In genomic region chr12:68279227-68280054, GRCh38 we compare ENCODE assay signal across 23 cellular contexts. TPM values are rescaled to one million over a fixed set of nuclear protein-coding genes. Genes with fewer than 3 reads are reported as not detected.
DNase-seq lines count a peak whose midpoint lies in the region; ATAC-seq and TF ChIP-seq lines count a peak whose summit lies in the region.
"Had no signal": no experiment of that assay in that cellular context is flagged by ENCODE, and none has a peak within 500 bp of the region (broad histone marks: within the 10 kb centered on the region; RNA-seq: fewer than 3 reads in every experiment).

No MANE protein-coding gene starts in this region.

- intact Hi-C loops in uterus (cut with DNase I; ENCODE audit: low total_unique reads) = no loop called here

- no peak overlapping the region for H3K4me3 Mint-ChIP-seq in effector memory CD8-positive, alpha-beta T cell
- H3K4me3 Mint-ChIP-seq: activated CD4-positive, alpha-beta T cell treated with anti-CD3 and anti-CD28 coated beads for 36 hours; CD4-positive, CD25-positive, alpha-beta regulatory T cell; stimulated activated memory B cell treated with anti-CD40 and anti-IgM and Interleukin-4, amounts not matched to agents 10 μg/mL and 1 μg/mL and 100 μg/mL, for 72 hours; T-helper 2 cell treated with Interferon-gamma antibody and Interleukin-4, amounts not matched to agents 5 μg/mL and 100 μg/mL, for 36 hours had no signal

- DNase-seq in NCI-H345 (lab: John Stamatoyannopoulos, UW) = peak; percentile 19
- no peak for DNase-seq in NCI-H345 treated with DMSO at 0.1 percent for 48 hours (lab: John Stamatoyannopoulos, UW; ENCODE audit: unreplicated experiment)
- peak; percentile 32 to 75 for DNase-seq in cardiac fibroblast (ENCODE audit: low read depth in 2 of 2)
- DNase-seq in lung microvascular endothelial cell (ENCODE audit: low read depth in 2 of 2) = peak; percentile 34 to 82
- no peak for DNase-seq in effector memory CD8-positive, alpha-beta T cell
- DNase-seq in uterus = no peak
- DNase-seq: activated CD4-positive, alpha-beta T cell treated with anti-CD3 and anti-CD28 coated beads for 36 hours; activated T-cell treated with anti-CD3 and anti-CD28 coated beads, Interleukin-2, amount 50 U/mL, for 1 hour; H7; pancreas; SHP77 had no signal

- H3K27me3 Mint-ChIP-seq in effector memory CD8-positive, alpha-beta T cell = no peaks in the 10 kb centered on the region
- H3K27me3 Mint-ChIP-seq: stimulated activated memory B cell treated with anti-CD40 and anti-IgM and Interleukin-4, amounts not matched to agents 10 μg/mL and 1 μg/mL and 100 μg/mL, for 72 hours had no signal

- H3K4me1 Mint-ChIP-seq in effector memory CD8-positive, alpha-beta T cell (ENCODE audit: low read depth in 2 of 2) = peaks cover 6 to 10% of the 10 kb centered on the region in 2 donors
- H3K4me1 Mint-ChIP-seq: stimulated activated memory B cell treated with anti-CD40 and anti-IgM and Interleukin-4, amounts not matched to agents 10 μg/mL and 1 μg/mL and 100 μg/mL, for 72 hours had no signal

- no peak overlapping the region for H3K27ac ChIP-seq in uterus
- H3K27ac ChIP-seq: pancreas had no signal

- H3K9me3 Mint-ChIP-seq in effector memory CD8-positive, alpha-beta T cell = no peaks in the 10 kb centered on the region
- H3K9me3 Mint-ChIP-seq: stimulated activated memory B cell treated with anti-CD40 and anti-IgM and Interleukin-4, amounts not matched to agents 10 μg/mL and 1 μg/mL and 100 μg/mL, for 72 hours; T-helper 2 cell treated with Interferon-gamma antibody and Interleukin-4, amounts not matched to agents 5 μg/mL and 100 μg/mL, for 36 hours had no signal

- TF ChIP-seq POLR2A in uterus (IDR thresholded peaks at IDR 0.05) = no peak

- TF ChIP-seq CTCF in cardiac fibroblast (IDR thresholded peaks at IDR 0.05; ENCODE audit: low read depth, low read length) (no peak), uterus (IDR thresholded peaks at IDR 0.05) (no peak)

- no peak overlapping the region for H3K4me3 ChIP-seq in cardiac fibroblast (replicated peaks in 1 of 2; ENCODE audit: low read depth in 2 of 2, low read length in 2 of 2)
- H3K4me3 ChIP-seq in uterus = no peak overlapping the region
- H3K4me3 ChIP-seq: GM12878, pancreas had no signal

- H3K36me3 Mint-ChIP-seq in effector memory CD8-positive, alpha-beta T cell (ENCODE audit: insufficient read depth) = no peaks in the 10 kb centered on the region
- H3K36me3 Mint-ChIP-seq: CD4-positive, CD25-positive, alpha-beta regulatory T cell; stimulated activated memory B cell treated with anti-CD40 and anti-IgM and Interleukin-4, amounts not matched to agents 10 μg/mL and 1 μg/mL and 100 μg/mL, for 72 hours had no signal

- no peaks in the 10 kb centered on the region for H3K9me3 ChIP-seq in uterus
- H3K9me3 ChIP-seq: pancreas had no signal

- H3K27ac Mint-ChIP-seq in effector memory CD8-positive, alpha-beta T cell = no peak overlapping the region
- H3K27ac Mint-ChIP-seq: activated CD4-positive, alpha-beta T cell treated with anti-CD3 and anti-CD28 coated beads for 36 hours; stimulated activated memory B cell treated with anti-CD40 and anti-IgM and Interleukin-4, amounts not matched to agents 10 μg/mL and 1 μg/mL and 100 μg/mL, for 72 hours; T-helper 2 cell treated with Interferon-gamma antibody and Interleukin-4, amounts not matched to agents 5 μg/mL and 100 μg/mL, for 36 hours had no signal

- no peaks in the 10 kb centered on the region for H3K4me1 ChIP-seq in uterus
- H3K4me1 ChIP-seq: pancreas had no signal

- H3K36me3 ChIP-seq in uterus = no peaks in the 10 kb centered on the region
- H3K36me3 ChIP-seq: pancreas had no signal

- no peaks in the 10 kb centered on the region for H3K27me3 ChIP-seq in uterus
- H3K27me3 ChIP-seq: pancreas had no signal

- no peak for ATAC-seq in effector memory CD8-positive, alpha-beta T cell (replicated peaks)
- no peak for ATAC-seq in HG03108 (IDR thresholded peaks at IDR 0.05; ENCODE audit: unreplicated experiment)
- ATAC-seq: activated CD4-positive, alpha-beta T cell treated with anti-CD3 and anti-CD28 coated beads for 36 hours; GM12878; stimulated activated memory B cell treated with anti-CD40 and anti-IgM and Interleukin-4, amounts not matched to agents 10 μg/mL and 1 μg/mL and 100 μg/mL, for 72 hours had no signal

TF ChIP-seq in PFSK-1, 5 proteins besides CTCF, POLR2A, EP300 and RAD21:
- TF ChIP-seq POLR2AphosphoS5 (IDR thresholded peaks at IDR 0.05; ENCODE audit: low read depth, low read length) (no peak), TAF1 (IDR thresholded peaks at IDR 0.05; ENCODE audit: borderline replicate concordance, insufficient read depth, low read length) (no peak), FOXP2 (optimal IDR thresholded peaks at IDR 0.05; ENCODE audit: borderline replicate concordance, extremely low read depth, extremely low read length, insufficient read depth) (no peak), SIN3A (IDR thresholded peaks at IDR 0.05; ENCODE audit: borderline replicate concordance, insufficient read depth, low read length) (peak; percentile 87; the same call in 1 of the 2 replicates), REST (IDR thresholded peaks at IDR 0.05; ENCODE audit: insufficient read depth in 1 of 2, low read depth in 2 of 2, low read length in 2 of 2) (no peak)

RNA-seq across cellular contexts. Expression of gene IL22, which starts 26.0 kb away (rescaled TPM):
- polyA plus RNA-seq in PFSK-1 (2012; ENCODE audit: insufficient read length, low read depth) = not detected
- total RNA-seq in lung microvascular endothelial cell (not detected in 2 replicates), uterus (not detected)
- total RNA-seq: A673; CD4-positive, CD25-positive, alpha-beta regulatory T cell; GM12878; H7; HT-29; kidney epithelial cell; pancreas; skeletal muscle tissue; ureter had no signal
- polyA plus RNA-seq: CD4-positive, CD25-positive, alpha-beta regulatory T cell; GM12878; pancreas had no signal

RNA-seq across cellular contexts. Expression of gene MDM1, which starts 52.7 kb away (rescaled TPM):
- 3.9 TPM for polyA plus RNA-seq in PFSK-1 (2012; ENCODE audit: insufficient read length, low read depth)
- 4.4 and 5.6 TPM in 2 replicates for total RNA-seq in lung microvascular endothelial cell
- total RNA-seq in uterus = 10 to 100 TPM; 16.1 to 67.5 (median 31.5) TPM

RNA-seq across cellular contexts. Expression of gene IL26, which starts 53.8 kb away (rescaled TPM):
- not detected for polyA plus RNA-seq in PFSK-1 (2012; ENCODE audit: insufficient read length, low read depth)
- total RNA-seq in lung microvascular endothelial cell (not detected in 2 replicates), uterus (not detected)
- total RNA-seq: A673; CD4-positive, CD25-positive, alpha-beta regulatory T cell; cerebellum; GM12878; H7; HT-29; kidney epithelial cell; pancreas; skeletal muscle tissue; ureter had no signal
- polyA plus RNA-seq: GM12878, pancreas had no signal

Comparison
In these comparisons a context has a peak if more than half of its experiments do, and no peak if none do; other contexts are left out.
1. DNase-seq: peak in NCI-H345 (single experiment), cardiac fibroblast (2 of 2) and lung microvascular endothelial cell (2 of 2); none in NCI-H345 treated with DMSO at 0.1 percent for 48 hours (single experiment), effector memory CD8-positive, alpha-beta T cell (0 of 3) and uterus (0 of 2).